ENCODE assay signal across 27 cellular contexts in genomic region chr1:7420706-7421105, GRCh38.
DNase-seq lines count a peak whose midpoint lies in the region; ATAC-seq and TF ChIP-seq lines count a peak whose summit lies in the region.
"Had no signal": no experiment of that assay in that cellular context is flagged by ENCODE, and none has a peak within 500 bp of the region (broad histone marks: within the 10 kb centered on the region; RNA-seq: fewer than 3 reads in every experiment).

No MANE protein-coding gene starts in this region.

- intact Hi-C loops in upper lobe of right lung (cut with DNase I), result no loop called here

- TF ChIP-seq CTCF in chondrocyte (IDR thresholded peaks at IDR 0.05) (no peak), nephron (IDR thresholded peaks at IDR 0.05; ENCODE audit: unreplicated experiment in 3 of 3) (no peak), upper lobe of right lung (IDR thresholded peaks at IDR 0.05) (no peak)

- no peaks in the 10 kb centered on the region for H3K27me3 ChIP-seq in upper lobe of right lung
- H3K27me3 ChIP-seq: testis had no signal

- H3K4me3 Mint-ChIP-seq in activated T-cell treated with anti-CD3 and anti-CD28 coated beads, Interleukin-2, amount 50 U/mL, for 24 hours, result no peak overlapping the region
- no peak overlapping the region for H3K4me3 Mint-ChIP-seq in chondrocyte (ENCODE audit: unreplicated experiment)
- no peak overlapping the region for H3K4me3 Mint-ChIP-seq in nephron
- H3K4me3 Mint-ChIP-seq: activated CD4-positive, alpha-beta memory T cell treated with anti-CD3 and anti-CD28 coated beads, Interleukin-2, amount 10 ng/mL, durations not matched to agents 7 days and 5 days; activated naive CD4-positive, alpha-beta T cell treated with anti-CD3 and anti-CD28 coated beads, Interleukin-2, amount 10 ng/mL, durations not matched to agents 7 days and 5 days; B cell; effector memory CD8-positive, alpha-beta T cell; neural crest cell; stimulated activated memory B cell treated with anti-CD40 and anti-IgM and Interleukin-4, amounts not matched to agents 10 μg/mL and 1 μg/mL and 100 μg/mL, for 72 hours had no signal

- H3K4me1 Mint-ChIP-seq in activated T-cell treated with anti-CD3 and anti-CD28 coated beads, Interleukin-2, amount 50 U/mL, for 24 hours (ENCODE audit: low read depth), result no peaks in the 10 kb centered on the region
- H3K4me1 Mint-ChIP-seq in chondrocyte (ENCODE audit: low read depth) (peaks cover 47% of the 10 kb centered on the region), nephron (peaks cover 13% of the 10 kb centered on the region)
- H3K4me1 Mint-ChIP-seq: activated CD4-positive, alpha-beta memory T cell treated with anti-CD3 and anti-CD28 coated beads, Interleukin-2, amount 10 ng/mL, durations not matched to agents 7 days and 5 days; activated naive CD4-positive, alpha-beta T cell treated with anti-CD3 and anti-CD28 coated beads, Interleukin-2, amount 10 ng/mL, durations not matched to agents 7 days and 5 days; B cell; neural crest cell; stimulated activated memory B cell treated with anti-CD40 and anti-IgM and Interleukin-4, amounts not matched to agents 10 μg/mL and 1 μg/mL and 100 μg/mL, for 72 hours had no signal

- peaks cover 5% of the 10 kb centered on the region for H3K9me3 Mint-ChIP-seq in activated T-cell treated with anti-CD3 and anti-CD28 coated beads, Interleukin-2, amount 50 U/mL, for 24 hours
- peaks cover 10% of the 10 kb centered on the region for H3K9me3 Mint-ChIP-seq in chondrocyte (ENCODE audit: low read depth)
- peaks cover 28% of the 10 kb centered on the region for H3K9me3 Mint-ChIP-seq in nephron

- no peaks in the 10 kb centered on the region for H3K36me3 ChIP-seq in upper lobe of right lung
- H3K36me3 ChIP-seq: esophagus squamous epithelium, prostate gland had no signal

- ATAC-seq in upper lobe of right lung, result no peak
- ATAC-seq: effector memory CD8-positive, alpha-beta T cell; stimulated activated memory B cell treated with anti-CD40 and anti-IgM and Interleukin-4, amounts not matched to agents 10 μg/mL and 1 μg/mL and 100 μg/mL, for 72 hours had no signal

- H3K27ac Mint-ChIP-seq in activated T-cell treated with anti-CD3 and anti-CD28 coated beads, Interleukin-2, amount 50 U/mL, for 24 hours, result no peak overlapping the region
- H3K27ac Mint-ChIP-seq in chondrocyte (ENCODE audit: unreplicated experiment) (peak overlapping the region; percentile 46), nephron (peak overlapping the region in 2 of 3 experiments; percentile 29 to 46)
- H3K27ac Mint-ChIP-seq: activated CD4-positive, alpha-beta memory T cell treated with anti-CD3 and anti-CD28 coated beads, Interleukin-2, amount 10 ng/mL, durations not matched to agents 7 days and 5 days; activated naive CD4-positive, alpha-beta T cell treated with anti-CD3 and anti-CD28 coated beads, Interleukin-2, amount 10 ng/mL, durations not matched to agents 7 days and 5 days; B cell; effector memory CD8-positive, alpha-beta T cell; stimulated activated memory B cell treated with anti-CD40 and anti-IgM and Interleukin-4, amounts not matched to agents 10 μg/mL and 1 μg/mL and 100 μg/mL, for 72 hours had no signal

- H3K4me1 ChIP-seq in upper lobe of right lung, result no peaks in the 10 kb centered on the region
- H3K4me1 ChIP-seq: esophagus squamous epithelium, prostate gland, testis had no signal

- no peaks in the 10 kb centered on the region for H3K36me3 Mint-ChIP-seq in activated T-cell treated with anti-CD3 and anti-CD28 coated beads, Interleukin-2, amount 50 U/mL, for 24 hours (ENCODE audit: low read depth)
- H3K36me3 Mint-ChIP-seq in chondrocyte (ENCODE audit: low read depth) (peaks cover 4% of the 10 kb centered on the region), nephron (ENCODE audit: low read depth) (peaks cover 8% of the 10 kb centered on the region)
- H3K36me3 Mint-ChIP-seq: activated naive CD4-positive, alpha-beta T cell treated with anti-CD3 and anti-CD28 coated beads, Interleukin-2, amount 10 ng/mL, durations not matched to agents 7 days and 5 days; stimulated activated memory B cell treated with anti-CD40 and anti-IgM and Interleukin-4, amounts not matched to agents 10 μg/mL and 1 μg/mL and 100 μg/mL, for 72 hours had no signal

- no peak overlapping the region for H3K4me3 ChIP-seq in upper lobe of right lung
- H3K4me3 ChIP-seq: esophagus squamous epithelium, prostate gland, testis had no signal

- peaks cover 23% of the 10 kb centered on the region for H3K27me3 Mint-ChIP-seq in activated T-cell treated with anti-CD3 and anti-CD28 coated beads, Interleukin-2, amount 50 U/mL, for 24 hours
- H3K27me3 Mint-ChIP-seq in chondrocyte (ENCODE audit: low read depth) (no peaks in the 10 kb centered on the region), nephron (ENCODE audit: low read depth) (peaks cover 15% of the 10 kb centered on the region)
- H3K27me3 Mint-ChIP-seq: activated CD4-positive, alpha-beta memory T cell treated with anti-CD3 and anti-CD28 coated beads, Interleukin-2, amount 10 ng/mL, durations not matched to agents 7 days and 5 days; activated naive CD4-positive, alpha-beta T cell treated with anti-CD3 and anti-CD28 coated beads, Interleukin-2, amount 10 ng/mL, durations not matched to agents 7 days and 5 days had no signal

- DNase-seq in activated T-cell treated with anti-CD3 and anti-CD28 coated beads, Interleukin-2, amount 50 U/mL, for 24 hours, result peak; percentile 3
- no peak for DNase-seq in activated T-cell treated with anti-CD3 and anti-CD28 coated beads, Interleukin-2, amount 50 U/mL, for 1 hour
- DNase-seq in chondrocyte (ENCODE audit: low spot score), result peak; percentile 47
- DNase-seq in upper lobe of right lung, result peak; percentile 26
- no peak for DNase-seq in iPS-NIHi7 (ENCODE audit: extremely low spot score)
- no peak for DNase-seq in effector CD4-positive, alpha-beta T cell
- no peak for DNase-seq in stimulated activated CD4-positive, alpha-beta T cell treated with anti-CD3 and anti-CD28 coated beads, Interleukin-2, amount 100 ng/mL, for 48 hours
- DNase-seq: activated CD4-positive, alpha-beta memory T cell treated with anti-CD3 and anti-CD28 coated beads, Interleukin-2, amount 10 ng/mL, durations not matched to agents 7 days and 5 days; activated naive CD4-positive, alpha-beta T cell treated with anti-CD3 and anti-CD28 coated beads, Interleukin-2, amount 10 ng/mL, durations not matched to agents 7 days and 5 days; activated T-cell treated with anti-CD3 and anti-CD28 coated beads, Interleukin-2, amount 50 U/mL, for 48 hours; cerebellar nuclear complex; COR-L47; DMS79 treated with DMSO at 0.1 percent for 48 hours; effector memory CD8-positive, alpha-beta T cell; esophagus squamous epithelium; KBM-7; NCI-H1436 treated with DMSO at 0.1 percent for 48 hours; NCI-H526; stimulated activated CD4-positive, alpha-beta T cell treated with anti-CD3 and anti-CD28 coated beads, Interleukin-2, amount 100 ng/mL, for 24 hours; T-helper 9 cell had no signal

- H3K27ac ChIP-seq in upper lobe of right lung, result no peak overlapping the region
- H3K27ac ChIP-seq: esophagus squamous epithelium, prostate gland, RWPE1, testis had no signal

- H3K9me3 ChIP-seq in upper lobe of right lung, result no peaks in the 10 kb centered on the region
- H3K9me3 ChIP-seq: prostate gland, testis had no signal

Comparison
In these comparisons a context has a peak if more than half of its experiments do, and no peak if none do; other contexts are left out.
1. DNase-seq: peak in activated T-cell treated with anti-CD3 and anti-CD28 coated beads, Interleukin-2, amount 50 U/mL, for 24 hours (single experiment), chondrocyte (single experiment) and upper lobe of right lung (single experiment); none in activated T-cell treated with anti-CD3 and anti-CD28 coated beads, Interleukin-2, amount 50 U/mL, for 1 hour (single experiment), iPS-NIHi7 (single experiment), effector CD4-positive, alpha-beta T cell (single experiment) and stimulated activated CD4-positive, alpha-beta T cell treated with anti-CD3 and anti-CD28 coated beads, Interleukin-2, amount 100 ng/mL, for 48 hours (0 of 2).